In genomic region chr10:22723783-22724182, GRCh38 we compare ENCODE assay signal across 14 cellular contexts. TPM values are rescaled to one million over a fixed set of nuclear protein-coding genes. Genes with fewer than 3 reads are reported as not detected.
A peak's percentile ranks its signal among the peaks of the same experiment; 100 is the strongest.
DNase-seq lines count a peak whose midpoint lies in the region; ATAC-seq and FAIRE-seq lines count a peak whose summit lies in the region.
"Had no signal": no experiment of that assay in that cellular context is flagged by ENCODE, and none has a peak within 500 bp of the region (broad histone marks: within the 10 kb centered on the region; RNA-seq: fewer than 3 reads in every experiment).

No MANE protein-coding gene starts in this region.

- H3K36me3 ChIP-seq in BLaER1 treated with 17β-estradiol and CSF1 and Interleukin-3, amounts not matched to agents 10 nM and 100 nM: no peaks in the 10 kb centered on the region

- ATAC-seq in GM19025 (IDR thresholded peaks at IDR 0.05; ENCODE audit: low read depth, unreplicated experiment) (peak; percentile 47), HG02588 (IDR thresholded peaks at IDR 0.05; ENCODE audit: unreplicated experiment) (peak; percentile 60), HG03378 (IDR thresholded peaks at IDR 0.05; ENCODE audit: unreplicated experiment) (peak; percentile 48), left colon (no peak)

- H3K4me2 ChIP-seq in BLaER1 treated with 17β-estradiol and CSF1 and Interleukin-3, amounts not matched to agents 10 nM and 100 nM: peak overlapping the region; percentile 49 to 88 (median 68)
- H3K4me2 ChIP-seq: PC-9 had no signal

- H4K20me1 ChIP-seq in BLaER1 treated with 17β-estradiol and CSF1 and Interleukin-3, amounts not matched to agents 10 nM and 100 nM: peaks cover 0 to 20% (median 6%) of the 10 kb centered on the region in 11 experiments; a peak in 10 of 22 replicates

- no peak for FAIRE-seq in HTR-8/SVneo (lab: Jason Lieb, UNC)
- FAIRE-seq: G401.6 had no signal

- H3K4me3 ChIP-seq in BLaER1 treated with 17β-estradiol and CSF1 and Interleukin-3, amounts not matched to agents 10 nM and 100 nM: no peak overlapping the region; a peak in 1 of 20 replicates
- H3K4me3 ChIP-seq: PC-9 had no signal

- no peak overlapping the region for H3K27ac ChIP-seq in BLaER1 treated with 17β-estradiol and CSF1 and Interleukin-3, amounts not matched to agents 10 nM and 100 nM
- H3K27ac ChIP-seq: HL-60, PC-9 had no signal

- H3K27me3 ChIP-seq in BLaER1 treated with 17β-estradiol and CSF1 and Interleukin-3, amounts not matched to agents 10 nM and 100 nM: peaks cover 6 to 49% (median 29%) of the 10 kb centered on the region in 11 experiments; a peak in 18 of 22 replicates

- DNase-seq in HTR-8/SVneo (ENCODE audit: insufficient read length, low spot score) (no peak), left colon (no peak), DMS 273 treated with DMSO at 0.1 percent for 48 hours (lab: John Stamatoyannopoulos, UW) (no peak), globus pallidus (ENCODE audit: low spot score) (no peak)
- DNase-seq: foreskin melanocyte, left ventricle myocardium superior, NCI-H1436 treated with DMSO at 0.1 percent for 48 hours, PC-9 had no signal

- H3K9ac ChIP-seq in BLaER1 treated with 17β-estradiol and CSF1 and Interleukin-3, amounts not matched to agents 10 nM and 100 nM: no peak overlapping the region

- intact Hi-C loops in left colon (cut with DNase I, micrococcal nuclease): no loop called here

- H3K4me1 ChIP-seq in BLaER1 treated with 17β-estradiol and CSF1 and Interleukin-3, amounts not matched to agents 10 nM and 100 nM: peaks cover 16 to 33% (median 21%) of the 10 kb centered on the region in 10 experiments

- H3K9me3 ChIP-seq in BLaER1 treated with 17β-estradiol and CSF1 and Interleukin-3, amounts not matched to agents 10 nM and 100 nM (replicated peaks in 1 of 11): no peaks in the 10 kb centered on the region

RNA-seq across cellular contexts. Expression of gene PIP4K2A, which starts 9.4 kb away (rescaled TPM):
- total RNA-seq in left colon: 10 to 100 TPM; 11.3 to 16.8 TPM
